ENCODE assay signal across 11 cellular contexts in the genomic region with DNA sequence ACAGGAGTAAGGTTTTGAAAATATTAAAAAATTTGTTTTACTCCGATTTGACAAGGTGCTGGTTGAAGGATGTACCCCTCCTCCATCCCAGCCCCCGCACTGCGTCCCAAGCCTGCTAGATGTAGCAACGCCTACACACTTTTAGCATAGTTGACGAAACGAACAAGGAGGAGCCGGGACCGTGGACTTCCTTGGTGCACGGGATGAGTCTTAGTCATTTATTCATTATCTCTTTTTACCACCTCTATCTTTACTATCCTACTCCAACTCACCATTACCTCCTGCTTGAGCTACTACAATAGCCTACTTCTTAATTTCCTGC. TPM values are rescaled to one million over a fixed set of nuclear protein-coding genes. Genes with fewer than 3 reads are reported as not detected.
DNase-seq lines count a peak whose midpoint lies in the region; ATAC-seq and TF ChIP-seq lines count a peak whose summit lies in the region.
"Had no signal": no experiment of that assay in that cellular context is flagged by ENCODE, and none has a peak within 500 bp of the region (broad histone marks: within the 10 kb centered on the region; RNA-seq: fewer than 3 reads in every experiment).

No MANE protein-coding gene starts in this region.

- H3K9me3 Mint-ChIP-seq in CD4-positive, alpha-beta T cell, result no peaks in the 10 kb centered on the region
- no peaks in the 10 kb centered on the region for H3K9me3 Mint-ChIP-seq in activated CD8-positive, alpha-beta T cell treated with anti-CD3 and anti-CD28 coated beads for 36 hours

- H3K4me3 ChIP-seq in BLaER1 (no peak overlapping the region), ascending aorta (peak overlapping the region; percentile 28 to 59), heart left ventricle (peak overlapping the region in 9 of 12 donors; percentile 10 to 48 (median 38)), sigmoid colon (peak overlapping the region in 2 of 4 donors; percentile 28 to 35)

- H3K4me1 ChIP-seq in BLaER1 (peaks cover 36% of the 10 kb centered on the region), ascending aorta (peaks cover 0 to 52% of the 10 kb centered on the region in 2 donors), heart left ventricle (peaks cover 3 to 90% (median 48%) of the 10 kb centered on the region in 12 donors), sigmoid colon (peaks cover 0 to 99% (median 94%) of the 10 kb centered on the region in 4 donors), foreskin keratinocyte (peaks cover 25% of the 10 kb centered on the region)

- H3K27me3 ChIP-seq in BLaER1, result no peaks in the 10 kb centered on the region
- no peaks in the 10 kb centered on the region for H3K27me3 ChIP-seq in ascending aorta
- H3K27me3 ChIP-seq in heart left ventricle, result no peaks in the 10 kb centered on the region
- no peaks in the 10 kb centered on the region for H3K27me3 ChIP-seq in sigmoid colon
- no peaks in the 10 kb centered on the region for H3K27me3 ChIP-seq in foreskin keratinocyte
- no peaks in the 10 kb centered on the region for H3K27me3 ChIP-seq in CD4-positive, alpha-beta T cell (ENCODE audit: control insufficient read depth, insufficient read depth, low read length)

- no peaks in the 10 kb centered on the region for H3K4me1 Mint-ChIP-seq in CD4-positive, alpha-beta T cell (ENCODE audit: low read depth)
- H3K4me1 Mint-ChIP-seq in activated CD8-positive, alpha-beta T cell treated with anti-CD3 and anti-CD28 coated beads for 36 hours (ENCODE audit: low read depth), result no peaks in the 10 kb centered on the region
- H3K4me1 Mint-ChIP-seq: T-helper 17 cell had no signal

- H3K27ac ChIP-seq in BLaER1 (no peak overlapping the region), ascending aorta (peak overlapping the region; percentile 74 to 87), heart left ventricle (peak overlapping the region in 11 of 12 donors; percentile 62 to 84 (median 74)), sigmoid colon (peak overlapping the region; percentile 70 to 90 (median 87)), foreskin keratinocyte (no peak overlapping the region)
- H3K27ac ChIP-seq in CD4-positive, alpha-beta T cell (ENCODE audit: low read depth, low read length), result no peak overlapping the region

- no peak for TF ChIP-seq CTCF in ascending aorta (IDR thresholded peaks at IDR 0.05)
- TF ChIP-seq CTCF in heart left ventricle (IDR thresholded peaks at IDR 0.05), result no peak
- TF ChIP-seq CTCF in sigmoid colon (IDR thresholded peaks at IDR 0.05), result no peak
- TF ChIP-seq CTCF in foreskin keratinocyte (conservative IDR thresholded peaks at IDR 0.05), result no peak
- no peak for TF ChIP-seq CTCF in CD4-positive, alpha-beta T cell (IDR thresholded peaks at IDR 0.05)
- no peak for TF ChIP-seq CTCF in activated CD8-positive, alpha-beta T cell treated with anti-CD3 and anti-CD28 coated beads for 36 hours (IDR thresholded peaks at IDR 0.05)

- no peak for TF ChIP-seq EP300 in sigmoid colon (IDR thresholded peaks at IDR 0.05)

- WGBS in heart left ventricle, 4 donors, result 55 to 68% (median 67%) methylated on average over 9 of the region's 9 CpGs
- WGBS in sigmoid colon, 2 donors, result 80 to 83% methylated on average over 9 of the region's 9 CpGs

- no peaks in the 10 kb centered on the region for H4K20me1 ChIP-seq in BLaER1

- no peaks in the 10 kb centered on the region for H3K36me3 ChIP-seq in BLaER1
- H3K36me3 ChIP-seq in ascending aorta, result no peaks in the 10 kb centered on the region
- H3K36me3 ChIP-seq in heart left ventricle, result no peaks in the 10 kb centered on the region
- H3K36me3 ChIP-seq in sigmoid colon, result no peaks in the 10 kb centered on the region

- CTCF ChIA-PET in CD4-positive, alpha-beta T cell (lab: Charles Lee), result no interaction called here
- CTCF ChIA-PET in activated CD8-positive, alpha-beta T cell treated with anti-CD3 and anti-CD28 coated beads for 36 hours (lab: Charles Lee), result no interaction called here

- peaks cover 4% of the 10 kb centered on the region for H3K27me3 Mint-ChIP-seq in CD4-positive, alpha-beta T cell
- H3K27me3 Mint-ChIP-seq in activated CD8-positive, alpha-beta T cell treated with anti-CD3 and anti-CD28 coated beads for 36 hours, result peaks cover 4% of the 10 kb centered on the region
- H3K27me3 Mint-ChIP-seq: progenitor cell of endocrine pancreas, T-helper 17 cell had no signal

- TF ChIP-seq POLR2A in heart left ventricle (IDR thresholded peaks at IDR 0.05) (no peak), sigmoid colon (IDR thresholded peaks at IDR 0.05) (no peak)

- POLR2A ChIA-PET in CD4-positive, alpha-beta T cell (lab: Charles Lee), result no interaction called here
- POLR2A ChIA-PET in activated CD8-positive, alpha-beta T cell treated with anti-CD3 and anti-CD28 coated beads for 36 hours (lab: Charles Lee), result no interaction called here

- no peak overlapping the region for H3K9ac ChIP-seq in BLaER1

- ATAC-seq in heart left ventricle (peak in 2 of 4 donors; percentile 29 to 55), foreskin keratinocyte (no peak)
- ATAC-seq in CD4-positive, alpha-beta T cell (ENCODE audit: poor library complexity), result no peak
- ATAC-seq in activated CD8-positive, alpha-beta T cell treated with anti-CD3 and anti-CD28 coated beads for 36 hours, result no peak
- ATAC-seq: T-helper 17 cell had no signal

- peaks cover 4% of the 10 kb centered on the region; the same call in 1 of the 2 replicates for H3K9me3 ChIP-seq in BLaER1
- H3K9me3 ChIP-seq in ascending aorta, result no peaks in the 10 kb centered on the region
- no peaks in the 10 kb centered on the region for H3K9me3 ChIP-seq in heart left ventricle
- H3K9me3 ChIP-seq in sigmoid colon, result no peaks in the 10 kb centered on the region
- no peaks in the 10 kb centered on the region for H3K9me3 ChIP-seq in CD4-positive, alpha-beta T cell (ENCODE audit: control insufficient read depth, low read length)

- H3K4me2 ChIP-seq in BLaER1, result peak overlapping the region; percentile 72

- DNase-seq in ascending aorta (ENCODE audit: low spot score in 2 of 2), result peak in 1 of 2 donors; percentile 71
- DNase-seq in heart left ventricle, result peak in 2 of 5 donors; percentile 32 to 50
- peak; percentile 79 for DNase-seq in sigmoid colon
- no peak for DNase-seq in foreskin keratinocyte
- no peak for DNase-seq in CD4-positive, alpha-beta T cell
- no peak for DNase-seq in activated CD8-positive, alpha-beta T cell treated with anti-CD3 and anti-CD28 coated beads for 36 hours
- no peak for DNase-seq in stimulated activated CD4-positive, alpha-beta T cell treated with anti-CD3 and anti-CD28 coated beads, Interleukin-12 subunit alpha, Interleukin-12 subunit beta, amount 100 ng/mL, for 4 hours
- DNase-seq: NCI-H82, T-helper 17 cell had no signal

- H3K4me3 Mint-ChIP-seq in CD4-positive, alpha-beta T cell, result no peak overlapping the region
- no peak overlapping the region for H3K4me3 Mint-ChIP-seq in activated CD8-positive, alpha-beta T cell treated with anti-CD3 and anti-CD28 coated beads for 36 hours
- H3K4me3 Mint-ChIP-seq: T-helper 17 cell had no signal

- intact Hi-C loops in ascending aorta (cut with DNase I), result no loop called here
- intact Hi-C loops in heart left ventricle (cut with DNase I), result loop anchor here in 3 of 10 donors (5.0 to 10.0 kb wide), 3 partner anchors 50 to 180 kb away; no protein-coding TSS in a partner anchor
- intact Hi-C loops in sigmoid colon (cut with DNase I), result no loop called here
- intact Hi-C loops in CD4-positive, alpha-beta T cell (cut with DNase I, micrococcal nuclease), result no loop called here
- intact Hi-C loops in activated CD8-positive, alpha-beta T cell treated with anti-CD3 and anti-CD28 coated beads for 36 hours (cut with micrococcal nuclease), result no loop called here

- H3K27ac Mint-ChIP-seq in CD4-positive, alpha-beta T cell, result no peak overlapping the region
- no peak overlapping the region for H3K27ac Mint-ChIP-seq in activated CD8-positive, alpha-beta T cell treated with anti-CD3 and anti-CD28 coated beads for 36 hours
- H3K27ac Mint-ChIP-seq: progenitor cell of endocrine pancreas, T-helper 17 cell had no signal

- H3K36me3 Mint-ChIP-seq in CD4-positive, alpha-beta T cell (ENCODE audit: low read depth), result no peaks in the 10 kb centered on the region
- H3K36me3 Mint-ChIP-seq in activated CD8-positive, alpha-beta T cell treated with anti-CD3 and anti-CD28 coated beads for 36 hours (ENCODE audit: low read depth), result no peaks in the 10 kb centered on the region

RNA-seq across cellular contexts. Expression of gene PRICKLE2, which starts 10.6 kb away (rescaled TPM):
- total RNA-seq in ascending aorta (24.7 TPM), heart left ventricle (10 to 100 TPM in 3 of 9 donors, 1 to 10 TPM in 6; 4.3 to 15.2 (median 7.8) TPM), sigmoid colon (10 to 100 TPM; 61.1 to 96.7 (median 69.9) TPM), foreskin keratinocyte (6.3 and 8.4 TPM in 2 replicates)
- polyA plus RNA-seq in heart left ventricle (1 to 10 TPM; 1.5 to 3.9 TPM), sigmoid colon (1 to 10 TPM in 2 of 3 donors, under 1 TPM in 1; 0.69 to 3.4 (median 1.2) TPM), foreskin keratinocyte (1.2 TPM in 2 replicates)
- total RNA-seq in CD4-positive, alpha-beta T cell, result not detected
- total RNA-seq in activated CD8-positive, alpha-beta T cell treated with anti-CD3 and anti-CD28 coated beads for 36 hours, result not detected

Comparison
In these comparisons a context has a peak if more than half of its experiments do, and no peak if none do; other contexts are left out.
1. H3K27ac ChIP-seq: peak in ascending aorta (2 of 2), heart left ventricle (11 of 12) and sigmoid colon (4 of 4); none in BLaER1 (single experiment), foreskin keratinocyte (single experiment) and CD4-positive, alpha-beta T cell (single experiment).